ENCODE assay signal across 8 cellular contexts in the genomic region with DNA sequence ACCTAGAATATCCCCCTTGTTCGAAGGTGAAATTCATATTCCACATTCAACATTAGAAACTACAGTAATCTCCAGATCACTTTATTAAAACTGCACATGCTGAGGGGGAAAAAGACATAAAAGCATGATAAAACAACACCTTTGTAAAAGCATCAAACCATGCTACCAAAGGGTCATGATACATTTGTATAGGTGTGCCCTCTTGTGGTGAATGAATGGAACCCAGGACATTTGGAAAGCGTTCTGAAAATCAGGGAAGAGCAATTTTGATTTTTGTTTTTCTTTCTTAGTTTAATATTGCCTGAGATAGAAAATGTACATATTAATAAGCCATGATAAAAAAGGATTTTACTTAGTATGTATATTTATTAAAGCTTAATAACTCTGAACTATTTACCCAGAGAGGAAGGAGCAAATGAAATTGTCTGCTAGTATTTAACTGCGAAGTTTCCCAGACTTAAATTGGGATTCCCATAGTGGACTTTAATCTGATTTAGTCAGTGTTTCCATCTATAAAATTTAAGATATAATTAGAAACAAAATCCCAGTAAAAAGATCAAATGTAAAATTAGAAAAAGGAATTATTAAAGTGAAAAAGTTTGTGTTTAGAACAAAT.
DNase-seq lines count a peak whose midpoint lies in the region; ATAC-seq and TF ChIP-seq lines count a peak whose summit lies in the region.

No MANE protein-coding gene starts in this region.

- ATAC-seq in HG03469 (IDR thresholded peaks at IDR 0.05; ENCODE audit: unreplicated experiment) (peak; percentile 61), HG03432 (IDR thresholded peaks at IDR 0.05; ENCODE audit: unreplicated experiment) (no peak)

- no peak overlapping the region for H3K4me2 ChIP-seq in DOHH2 (ENCODE audit: low read length)

- H3K36me3 ChIP-seq in DOHH2 (ENCODE audit: control insufficient read depth, low read length) (no peaks in the 10 kb centered on the region), Peyer's patch (no peaks in the 10 kb centered on the region)

- H3K4me3 Mint-ChIP-seq in progenitor cell of endocrine pancreas (ENCODE audit: low read depth): no peak overlapping the region

- no peaks in the 10 kb centered on the region; the same call in 1 of the 2 replicates for H4K20me1 ChIP-seq in DOHH2 (ENCODE audit: control insufficient read depth, insufficient read depth, low read depth, low read length)

- no peaks in the 10 kb centered on the region for H3K9me3 Mint-ChIP-seq in progenitor cell of endocrine pancreas (ENCODE audit: low read depth)

- H3K4me1 ChIP-seq in DOHH2 (ENCODE audit: control insufficient read depth, low read length) (no peaks in the 10 kb centered on the region), Peyer's patch (no peaks in the 10 kb centered on the region)

- no peaks in the 10 kb centered on the region for H3K9me2 ChIP-seq in DOHH2 (replicated peaks; ENCODE audit: control insufficient read depth, low read length)

- no peak for TF ChIP-seq POLR2A in Peyer's patch (IDR thresholded peaks at IDR 0.05)

- H3K27ac Mint-ChIP-seq in progenitor cell of endocrine pancreas: no peak overlapping the region

- H3K4me1 Mint-ChIP-seq in progenitor cell of endocrine pancreas (ENCODE audit: low read depth): no peaks in the 10 kb centered on the region

- DNase-seq in NCI-H774 (lab: John Stamatoyannopoulos, UW) (peak; percentile 72), dermis microvascular lymphatic vessel endothelial cell (ENCODE audit: low read depth in 2 of 2) (peak; percentile 4 to 14), progenitor cell of endocrine pancreas (ENCODE audit: low spot score, unreplicated experiment) (no peak), Peyer's patch (no peak), HuH-7.5 (ENCODE audit: low spot score) (no peak)

- H3K4me3 ChIP-seq in DOHH2 (ENCODE audit: low read length): no peak overlapping the region
- no peak overlapping the region for H3K4me3 ChIP-seq in Peyer's patch

- no peaks in the 10 kb centered on the region for H3K27me3 Mint-ChIP-seq in progenitor cell of endocrine pancreas

- H3K27ac ChIP-seq in DOHH2 (ENCODE audit: low read depth, low read length) (no peak overlapping the region), Peyer's patch (no peak overlapping the region)

- H3K27me3 ChIP-seq in DOHH2 (ENCODE audit: control insufficient read depth, low read length) (no peaks in the 10 kb centered on the region), Peyer's patch (no peaks in the 10 kb centered on the region)

- TF ChIP-seq CTCF in DOHH2 (IDR thresholded peaks at IDR 0.05; ENCODE audit: low read depth, low read length, poor library complexity, severe bottlenecking): peak; percentile 64
- TF ChIP-seq CTCF in progenitor cell of endocrine pancreas (IDR thresholded peaks at IDR 0.05; ENCODE audit: unreplicated experiment): peak; percentile 84
- TF ChIP-seq CTCF in Peyer's patch (IDR thresholded peaks at IDR 0.05): peak in 3 of 6 experiments; percentile 43 to 51 (median 49)

- no peaks in the 10 kb centered on the region for H3K36me3 Mint-ChIP-seq in progenitor cell of endocrine pancreas (ENCODE audit: insufficient read depth)

- no peaks in the 10 kb centered on the region for H3F3A ChIP-seq in DOHH2 (ENCODE audit: control insufficient read depth, insufficient read depth)

- no peaks in the 10 kb centered on the region for H3K9me3 ChIP-seq in DOHH2 (ENCODE audit: control insufficient read depth, insufficient read depth, low read length)
- no peaks in the 10 kb centered on the region for H3K9me3 ChIP-seq in Peyer's patch

- H3K79me2 ChIP-seq in DOHH2 (ENCODE audit: control insufficient read depth, low read length): no peaks in the 10 kb centered on the region

Comparison
In these comparisons a context has a peak if more than half of its experiments do, and no peak if none do; other contexts are left out.
1. DNase-seq: peak in NCI-H774 (single experiment) and dermis microvascular lymphatic vessel endothelial cell (2 of 2); none in progenitor cell of endocrine pancreas (single experiment), Peyer's patch (0 of 3) and HuH-7.5 (single experiment).